In genomic region chr16:14485811-14486519, GRCh38 we compare ENCODE assay signal across 1 cellular context.
TF ChIP-seq lines count a peak whose summit lies in the region.

No MANE protein-coding gene starts in this region.

TF ChIP-seq in liver, 16 proteins besides CTCF, POLR2A, EP300 and RAD21 (continued from another document):
- TF ChIP-seq REST (IDR thresholded peaks at IDR 0.05) (no peak), MAX (IDR thresholded peaks at IDR 0.05) (no peak)
